ENCODE assay signal across 1 cellular context in the genomic region with DNA sequence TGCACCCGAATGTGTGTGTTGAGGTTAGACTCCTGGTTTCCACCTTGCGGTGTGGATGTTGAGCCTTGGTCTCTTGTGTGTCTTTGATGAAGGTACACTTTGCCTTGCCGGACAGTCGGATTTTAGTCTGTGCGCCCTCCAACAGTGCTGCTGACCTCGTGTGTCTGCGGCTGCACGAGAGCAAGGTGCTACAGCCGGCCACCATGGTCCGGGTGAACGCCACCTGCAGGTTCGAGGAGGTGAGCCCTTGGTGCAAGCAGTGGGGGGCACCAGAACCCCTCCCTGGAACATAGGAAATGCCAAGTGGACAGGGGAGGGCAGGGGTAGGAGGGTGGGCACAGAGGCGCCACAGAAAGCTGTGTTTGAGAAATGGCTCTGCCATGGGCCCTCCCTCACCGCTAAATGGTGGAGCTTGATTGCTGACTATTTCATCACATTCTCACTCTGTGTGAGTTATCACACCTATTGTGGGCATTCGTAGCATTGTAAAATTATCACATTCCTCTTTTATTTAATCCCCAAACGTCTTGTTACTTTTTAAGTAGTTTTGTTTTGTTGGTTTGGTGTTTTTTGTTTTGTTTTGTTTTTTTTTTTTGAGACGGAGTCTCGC.
TF ChIP-seq lines count a peak whose summit lies in the region.

No MANE protein-coding gene starts in this region.

TF ChIP-seq in K562, 482 proteins besides CTCF, POLR2A, EP300 and RAD21:
- TF ChIP-seq ZNF695 (CRISPR knock-in tag; IDR thresholded peaks at IDR 0.05) (no peak), NR2C2 (CRISPR knock-in tag; IDR thresholded peaks at IDR 0.05) (no peak), NR2C2 (tag; IDR thresholded peaks at IDR 0.05) (no peak), L3MBTL2 (IDR thresholded peaks at IDR 0.05) (peak; percentile 76), SREBF1 (IDR thresholded peaks at IDR 0.05; ENCODE audit: borderline replicate concordance, low read depth, low read length) (no peak), MAFK (IDR thresholded peaks at IDR 0.05; ENCODE audit: low read length) (no peak), ZNF282 (CRISPR knock-in tag; IDR thresholded peaks at IDR 0.05) (no peak), CBFA2T3 (IDR thresholded peaks at IDR 0.05) (no peak), SRSF7 (optimal IDR thresholded peaks at IDR 0.05; ENCODE audit: low read depth, low read length) (no peak), ZBTB7A (IDR thresholded peaks at IDR 0.05; ENCODE audit: borderline replicate concordance, control insufficient read depth, low read depth, low read length) (peak; percentile 33; the same call in 1 of the 2 replicates), HDGF (IDR thresholded peaks at IDR 0.05) (no peak), ZNF121 (CRISPR knock-in tag; conservative IDR thresholded peaks at IDR 0.05) (no peak), ZNF584 (CRISPR knock-in tag; IDR thresholded peaks at IDR 0.05; ENCODE audit: low read depth) (no peak), ZNF212 (CRISPR knock-in tag; IDR thresholded peaks at IDR 0.05) (no peak), ZNF224 (CRISPR knock-in tag; IDR thresholded peaks at IDR 0.05) (no peak), NCOR1 (IDR thresholded peaks at IDR 0.05) (no peak)
- TF ChIP-seq, protein P1, sequence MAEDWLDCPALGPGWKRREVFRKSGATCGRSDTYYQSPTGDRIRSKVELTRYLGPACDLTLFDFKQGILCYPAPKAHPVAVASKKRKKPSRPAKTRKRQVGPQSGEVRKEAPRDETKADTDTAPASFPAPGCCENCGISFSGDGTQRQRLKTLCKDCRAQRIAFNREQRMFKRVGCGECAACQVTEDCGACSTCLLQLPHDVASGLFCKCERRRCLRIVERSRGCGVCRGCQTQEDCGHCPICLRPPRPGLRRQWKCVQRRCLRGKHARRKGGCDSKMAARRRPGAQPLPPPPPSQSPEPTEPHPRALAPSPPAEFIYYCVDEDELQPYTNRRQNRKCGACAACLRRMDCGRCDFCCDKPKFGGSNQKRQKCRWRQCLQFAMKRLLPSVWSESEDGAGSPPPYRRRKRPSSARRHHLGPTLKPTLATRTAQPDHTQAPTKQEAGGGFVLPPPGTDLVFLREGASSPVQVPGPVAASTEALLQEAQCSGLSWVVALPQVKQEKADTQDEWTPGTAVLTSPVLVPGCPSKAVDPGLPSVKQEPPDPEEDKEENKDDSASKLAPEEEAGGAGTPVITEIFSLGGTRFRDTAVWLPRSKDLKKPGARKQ (CRISPR knock-in tag; IDR thresholded peaks at IDR 0.05) = no peak
- TF ChIP-seq, protein P2, sequence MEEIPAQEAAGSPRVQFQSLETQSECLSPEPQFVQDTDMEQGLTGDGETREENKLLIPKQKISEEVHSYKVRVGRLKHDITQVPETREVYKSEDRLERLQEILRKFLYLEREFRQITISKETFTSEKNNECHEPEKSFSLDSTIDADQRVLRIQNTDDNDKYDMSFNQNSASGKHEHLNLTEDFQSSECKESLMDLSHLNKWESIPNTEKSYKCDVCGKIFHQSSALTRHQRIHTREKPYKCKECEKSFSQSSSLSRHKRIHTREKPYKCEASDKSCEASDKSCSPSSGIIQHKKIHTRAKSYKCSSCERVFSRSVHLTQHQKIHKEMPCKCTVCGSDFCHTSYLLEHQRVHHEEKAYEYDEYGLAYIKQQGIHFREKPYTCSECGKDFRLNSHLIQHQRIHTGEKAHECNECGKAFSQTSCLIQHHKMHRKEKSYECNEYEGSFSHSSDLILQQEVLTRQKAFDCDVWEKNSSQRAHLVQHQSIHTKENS (CRISPR knock-in tag; IDR thresholded peaks at IDR 0.05) = no peak
- TF ChIP-seq, protein P3, sequence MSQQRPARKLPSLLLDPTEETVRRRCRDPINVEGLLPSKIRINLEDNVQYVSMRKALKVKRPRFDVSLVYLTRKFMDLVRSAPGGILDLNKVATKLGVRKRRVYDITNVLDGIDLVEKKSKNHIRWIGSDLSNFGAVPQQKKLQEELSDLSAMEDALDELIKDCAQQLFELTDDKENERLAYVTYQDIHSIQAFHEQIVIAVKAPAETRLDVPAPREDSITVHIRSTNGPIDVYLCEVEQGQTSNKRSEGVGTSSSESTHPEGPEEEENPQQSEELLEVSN (IDR thresholded peaks at IDR 0.05; ENCODE audit: borderline replicate concordance in 1 of 2, extremely low read depth in 1 of 2, insufficient read depth in 1 of 2, insufficient read length in 1 of 2, low read depth in 1 of 2, low read length in 1 of 2, poor library complexity in 1 of 2, severe bottlenecking in 1 of 2) = peak in 1 of 2 experiments; percentile 47
- TF ChIP-seq, protein P4, sequence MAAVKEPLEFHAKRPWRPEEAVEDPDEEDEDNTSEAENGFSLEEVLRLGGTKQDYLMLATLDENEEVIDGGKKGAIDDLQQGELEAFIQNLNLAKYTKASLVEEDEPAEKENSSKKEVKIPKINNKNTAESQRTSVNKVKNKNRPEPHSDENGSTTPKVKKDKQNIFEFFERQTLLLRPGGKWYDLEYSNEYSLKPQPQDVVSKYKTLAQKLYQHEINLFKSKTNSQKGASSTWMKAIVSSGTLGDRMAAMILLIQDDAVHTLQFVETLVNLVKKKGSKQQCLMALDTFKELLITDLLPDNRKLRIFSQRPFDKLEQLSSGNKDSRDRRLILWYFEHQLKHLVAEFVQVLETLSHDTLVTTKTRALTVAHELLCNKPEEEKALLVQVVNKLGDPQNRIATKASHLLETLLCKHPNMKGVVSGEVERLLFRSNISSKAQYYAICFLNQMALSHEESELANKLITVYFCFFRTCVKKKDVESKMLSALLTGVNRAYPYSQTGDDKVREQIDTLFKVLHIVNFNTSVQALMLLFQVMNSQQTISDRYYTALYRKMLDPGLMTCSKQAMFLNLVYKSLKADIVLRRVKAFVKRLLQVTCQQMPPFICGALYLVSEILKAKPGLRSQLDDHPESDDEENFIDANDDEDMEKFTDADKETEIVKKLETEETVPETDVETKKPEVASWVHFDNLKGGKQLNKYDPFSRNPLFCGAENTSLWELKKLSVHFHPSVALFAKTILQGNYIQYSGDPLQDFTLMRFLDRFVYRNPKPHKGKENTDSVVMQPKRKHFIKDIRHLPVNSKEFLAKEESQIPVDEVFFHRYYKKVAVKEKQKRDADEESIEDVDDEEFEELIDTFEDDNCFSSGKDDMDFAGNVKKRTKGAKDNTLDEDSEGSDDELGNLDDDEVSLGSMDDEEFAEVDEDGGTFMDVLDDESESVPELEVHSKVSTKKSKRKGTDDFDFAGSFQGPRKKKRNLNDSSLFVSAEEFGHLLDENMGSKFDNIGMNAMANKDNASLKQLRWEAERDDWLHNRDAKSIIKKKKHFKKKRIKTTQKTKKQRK (IDR thresholded peaks at IDR 0.05; ENCODE audit: borderline replicate concordance, low read depth, low read length) = no peak
- TF ChIP-seq, protein P5, sequence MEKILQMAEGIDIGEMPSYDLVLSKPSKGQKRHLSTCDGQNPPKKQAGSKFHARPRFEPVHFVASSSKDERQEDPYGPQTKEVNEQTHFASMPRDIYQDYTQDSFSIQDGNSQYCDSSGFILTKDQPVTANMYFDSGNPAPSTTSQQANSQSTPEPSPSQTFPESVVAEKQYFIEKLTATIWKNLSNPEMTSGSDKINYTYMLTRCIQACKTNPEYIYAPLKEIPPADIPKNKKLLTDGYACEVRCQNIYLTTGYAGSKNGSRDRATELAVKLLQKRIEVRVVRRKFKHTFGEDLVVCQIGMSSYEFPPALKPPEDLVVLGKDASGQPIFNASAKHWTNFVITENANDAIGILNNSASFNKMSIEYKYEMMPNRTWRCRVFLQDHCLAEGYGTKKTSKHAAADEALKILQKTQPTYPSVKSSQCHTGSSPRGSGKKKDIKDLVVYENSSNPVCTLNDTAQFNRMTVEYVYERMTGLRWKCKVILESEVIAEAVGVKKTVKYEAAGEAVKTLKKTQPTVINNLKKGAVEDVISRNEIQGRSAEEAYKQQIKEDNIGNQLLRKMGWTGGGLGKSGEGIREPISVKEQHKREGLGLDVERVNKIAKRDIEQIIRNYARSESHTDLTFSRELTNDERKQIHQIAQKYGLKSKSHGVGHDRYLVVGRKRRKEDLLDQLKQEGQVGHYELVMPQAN (IDR thresholded peaks at IDR 0.05; ENCODE audit: borderline replicate concordance) = no peak
- TF ChIP-seq, protein P6, sequence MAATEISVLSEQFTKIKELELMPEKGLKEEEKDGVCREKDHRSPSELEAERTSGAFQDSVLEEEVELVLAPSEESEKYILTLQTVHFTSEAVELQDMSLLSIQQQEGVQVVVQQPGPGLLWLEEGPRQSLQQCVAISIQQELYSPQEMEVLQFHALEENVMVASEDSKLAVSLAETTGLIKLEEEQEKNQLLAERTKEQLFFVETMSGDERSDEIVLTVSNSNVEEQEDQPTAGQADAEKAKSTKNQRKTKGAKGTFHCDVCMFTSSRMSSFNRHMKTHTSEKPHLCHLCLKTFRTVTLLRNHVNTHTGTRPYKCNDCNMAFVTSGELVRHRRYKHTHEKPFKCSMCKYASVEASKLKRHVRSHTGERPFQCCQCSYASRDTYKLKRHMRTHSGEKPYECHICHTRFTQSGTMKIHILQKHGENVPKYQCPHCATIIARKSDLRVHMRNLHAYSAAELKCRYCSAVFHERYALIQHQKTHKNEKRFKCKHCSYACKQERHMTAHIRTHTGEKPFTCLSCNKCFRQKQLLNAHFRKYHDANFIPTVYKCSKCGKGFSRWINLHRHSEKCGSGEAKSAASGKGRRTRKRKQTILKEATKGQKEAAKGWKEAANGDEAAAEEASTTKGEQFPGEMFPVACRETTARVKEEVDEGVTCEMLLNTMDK (IDR thresholded peaks at IDR 0.05; ENCODE audit: borderline replicate concordance, insufficient read depth, low read depth, low read length, poor library complexity, severe bottlenecking) = peak; percentile 40
- TF ChIP-seq, protein P7, sequence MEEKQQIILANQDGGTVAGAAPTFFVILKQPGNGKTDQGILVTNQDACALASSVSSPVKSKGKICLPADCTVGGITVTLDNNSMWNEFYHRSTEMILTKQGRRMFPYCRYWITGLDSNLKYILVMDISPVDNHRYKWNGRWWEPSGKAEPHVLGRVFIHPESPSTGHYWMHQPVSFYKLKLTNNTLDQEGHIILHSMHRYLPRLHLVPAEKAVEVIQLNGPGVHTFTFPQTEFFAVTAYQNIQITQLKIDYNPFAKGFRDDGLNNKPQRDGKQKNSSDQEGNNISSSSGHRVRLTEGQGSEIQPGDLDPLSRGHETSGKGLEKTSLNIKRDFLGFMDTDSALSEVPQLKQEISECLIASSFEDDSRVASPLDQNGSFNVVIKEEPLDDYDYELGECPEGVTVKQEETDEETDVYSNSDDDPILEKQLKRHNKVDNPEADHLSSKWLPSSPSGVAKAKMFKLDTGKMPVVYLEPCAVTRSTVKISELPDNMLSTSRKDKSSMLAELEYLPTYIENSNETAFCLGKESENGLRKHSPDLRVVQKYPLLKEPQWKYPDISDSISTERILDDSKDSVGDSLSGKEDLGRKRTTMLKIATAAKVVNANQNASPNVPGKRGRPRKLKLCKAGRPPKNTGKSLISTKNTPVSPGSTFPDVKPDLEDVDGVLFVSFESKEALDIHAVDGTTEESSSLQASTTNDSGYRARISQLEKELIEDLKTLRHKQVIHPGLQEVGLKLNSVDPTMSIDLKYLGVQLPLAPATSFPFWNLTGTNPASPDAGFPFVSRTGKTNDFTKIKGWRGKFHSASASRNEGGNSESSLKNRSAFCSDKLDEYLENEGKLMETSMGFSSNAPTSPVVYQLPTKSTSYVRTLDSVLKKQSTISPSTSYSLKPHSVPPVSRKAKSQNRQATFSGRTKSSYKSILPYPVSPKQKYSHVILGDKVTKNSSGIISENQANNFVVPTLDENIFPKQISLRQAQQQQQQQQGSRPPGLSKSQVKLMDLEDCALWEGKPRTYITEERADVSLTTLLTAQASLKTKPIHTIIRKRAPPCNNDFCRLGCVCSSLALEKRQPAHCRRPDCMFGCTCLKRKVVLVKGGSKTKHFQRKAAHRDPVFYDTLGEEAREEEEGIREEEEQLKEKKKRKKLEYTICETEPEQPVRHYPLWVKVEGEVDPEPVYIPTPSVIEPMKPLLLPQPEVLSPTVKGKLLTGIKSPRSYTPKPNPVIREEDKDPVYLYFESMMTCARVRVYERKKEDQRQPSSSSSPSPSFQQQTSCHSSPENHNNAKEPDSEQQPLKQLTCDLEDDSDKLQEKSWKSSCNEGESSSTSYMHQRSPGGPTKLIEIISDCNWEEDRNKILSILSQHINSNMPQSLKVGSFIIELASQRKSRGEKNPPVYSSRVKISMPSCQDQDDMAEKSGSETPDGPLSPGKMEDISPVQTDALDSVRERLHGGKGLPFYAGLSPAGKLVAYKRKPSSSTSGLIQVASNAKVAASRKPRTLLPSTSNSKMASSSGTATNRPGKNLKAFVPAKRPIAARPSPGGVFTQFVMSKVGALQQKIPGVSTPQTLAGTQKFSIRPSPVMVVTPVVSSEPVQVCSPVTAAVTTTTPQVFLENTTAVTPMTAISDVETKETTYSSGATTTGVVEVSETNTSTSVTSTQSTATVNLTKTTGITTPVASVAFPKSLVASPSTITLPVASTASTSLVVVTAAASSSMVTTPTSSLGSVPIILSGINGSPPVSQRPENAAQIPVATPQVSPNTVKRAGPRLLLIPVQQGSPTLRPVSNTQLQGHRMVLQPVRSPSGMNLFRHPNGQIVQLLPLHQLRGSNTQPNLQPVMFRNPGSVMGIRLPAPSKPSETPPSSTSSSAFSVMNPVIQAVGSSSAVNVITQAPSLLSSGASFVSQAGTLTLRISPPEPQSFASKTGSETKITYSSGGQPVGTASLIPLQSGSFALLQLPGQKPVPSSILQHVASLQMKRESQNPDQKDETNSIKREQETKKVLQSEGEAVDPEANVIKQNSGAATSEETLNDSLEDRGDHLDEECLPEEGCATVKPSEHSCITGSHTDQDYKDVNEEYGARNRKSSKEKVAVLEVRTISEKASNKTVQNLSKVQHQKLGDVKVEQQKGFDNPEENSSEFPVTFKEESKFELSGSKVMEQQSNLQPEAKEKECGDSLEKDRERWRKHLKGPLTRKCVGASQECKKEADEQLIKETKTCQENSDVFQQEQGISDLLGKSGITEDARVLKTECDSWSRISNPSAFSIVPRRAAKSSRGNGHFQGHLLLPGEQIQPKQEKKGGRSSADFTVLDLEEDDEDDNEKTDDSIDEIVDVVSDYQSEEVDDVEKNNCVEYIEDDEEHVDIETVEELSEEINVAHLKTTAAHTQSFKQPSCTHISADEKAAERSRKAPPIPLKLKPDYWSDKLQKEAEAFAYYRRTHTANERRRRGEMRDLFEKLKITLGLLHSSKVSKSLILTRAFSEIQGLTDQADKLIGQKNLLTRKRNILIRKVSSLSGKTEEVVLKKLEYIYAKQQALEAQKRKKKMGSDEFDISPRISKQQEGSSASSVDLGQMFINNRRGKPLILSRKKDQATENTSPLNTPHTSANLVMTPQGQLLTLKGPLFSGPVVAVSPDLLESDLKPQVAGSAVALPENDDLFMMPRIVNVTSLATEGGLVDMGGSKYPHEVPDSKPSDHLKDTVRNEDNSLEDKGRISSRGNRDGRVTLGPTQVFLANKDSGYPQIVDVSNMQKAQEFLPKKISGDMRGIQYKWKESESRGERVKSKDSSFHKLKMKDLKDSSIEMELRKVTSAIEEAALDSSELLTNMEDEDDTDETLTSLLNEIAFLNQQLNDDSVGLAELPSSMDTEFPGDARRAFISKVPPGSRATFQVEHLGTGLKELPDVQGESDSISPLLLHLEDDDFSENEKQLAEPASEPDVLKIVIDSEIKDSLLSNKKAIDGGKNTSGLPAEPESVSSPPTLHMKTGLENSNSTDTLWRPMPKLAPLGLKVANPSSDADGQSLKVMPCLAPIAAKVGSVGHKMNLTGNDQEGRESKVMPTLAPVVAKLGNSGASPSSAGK (IDR thresholded peaks at IDR 0.05) = peak; percentile 62; the same call in 1 of the 2 replicates
